ENCODE assay signal across 11 cellular contexts in the genomic region with DNA sequence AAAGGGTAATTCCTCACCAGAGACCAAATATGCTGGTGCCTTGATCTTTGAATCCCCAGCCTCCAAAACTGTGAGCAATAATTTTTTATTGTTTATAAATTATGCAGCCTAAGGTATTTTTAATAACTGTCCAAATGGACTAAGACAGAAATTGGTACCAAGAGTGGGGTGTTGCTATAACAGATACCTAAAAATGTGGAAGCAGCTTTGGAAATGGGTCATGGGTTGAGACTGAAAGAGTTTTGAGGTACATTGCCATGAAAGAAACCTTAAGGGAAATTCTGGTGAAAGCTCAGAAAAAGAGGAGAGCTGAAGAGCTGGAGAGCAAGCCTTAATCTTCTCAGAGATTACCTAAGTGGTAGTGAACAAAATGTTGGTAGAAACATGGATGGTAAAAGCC.
"Had no signal": no experiment of that assay in that cellular context is flagged by ENCODE, and none has a peak within 500 bp of the region (broad histone marks: within the 10 kb centered on the region; RNA-seq: fewer than 3 reads in every experiment).

No MANE protein-coding gene starts in this region.

- H3K27ac Mint-ChIP-seq: GM23338, H9, HFFc6 had no signal

- H3K9ac ChIP-seq: GM23248 had no signal

- ATAC-seq: GM23338, HCT116 had no signal

- H3K4me3 ChIP-seq: GM23248, GM23338, HAP-1 had no signal

- H3K4me1 ChIP-seq: HAP-1 had no signal

- DNase-seq: GM23248, GOT3, H7, H9, HCEC 1CT, HFFc6 had no signal

- H3K36me3 ChIP-seq: HAP-1 had no signal

- FAIRE-seq: H1, H54 had no signal

- H2AFZ ChIP-seq: GM23248, GM23338 had no signal

- H3K4me2 ChIP-seq: GM23338 had no signal

- H3K9me3 ChIP-seq: HAP-1 had no signal

- H3K27ac ChIP-seq: GM23248 had no signal

- H3K4me3 Mint-ChIP-seq: GM23338, H9, HFFc6 had no signal
